In the genomic region with DNA sequence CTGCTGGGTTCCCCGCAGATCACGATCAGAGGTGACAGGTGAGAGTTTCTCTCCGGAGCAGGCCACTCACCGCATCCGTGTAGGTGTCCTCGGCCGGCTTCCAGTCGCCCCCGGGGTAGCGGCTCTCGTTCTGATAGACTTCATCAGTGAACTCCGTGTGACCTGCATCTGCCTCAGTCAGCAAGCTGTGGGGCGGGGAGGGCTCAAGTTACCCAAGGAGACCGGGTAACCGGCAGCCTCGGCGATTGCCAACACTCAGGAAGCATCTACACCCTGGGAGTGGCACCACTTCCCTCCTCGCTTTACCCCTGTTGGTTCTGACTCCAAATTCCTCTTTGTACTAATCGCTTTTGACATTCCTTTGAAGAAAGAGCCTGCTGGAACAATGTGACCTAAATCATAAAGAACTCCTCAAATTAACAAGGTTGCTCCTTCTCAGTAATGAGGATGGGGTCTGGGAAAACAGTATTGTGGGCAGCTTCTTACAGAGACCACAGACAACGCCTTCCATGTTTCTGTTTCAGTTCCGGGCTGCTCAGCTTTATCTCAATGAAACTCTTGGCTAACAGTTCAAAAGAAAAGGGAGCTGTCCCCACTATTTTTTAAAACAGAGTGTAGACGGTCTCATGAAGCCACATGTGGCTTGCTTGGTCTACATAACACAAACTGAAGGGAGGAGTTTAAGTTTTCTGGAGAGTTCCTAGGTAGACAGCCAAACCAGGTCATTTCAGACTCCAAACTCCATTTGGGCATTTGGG, we compare ENCODE assay signal across 17 cellular contexts.
DNase-seq lines count a peak whose midpoint lies in the region; ATAC-seq, FAIRE-seq and TF ChIP-seq lines count a peak whose summit lies in the region.
"Had no signal": no experiment of that assay in that cellular context is flagged by ENCODE, and none has a peak within 500 bp of the region (broad histone marks: within the 10 kb centered on the region; RNA-seq: fewer than 3 reads in every experiment).

No MANE protein-coding gene starts in this region.

- DNase-seq in breast epithelium (ENCODE audit: low spot score in 2 of 2), result no peak
- DNase-seq in MCF 10A (ENCODE audit: unreplicated experiment), result no peak
- peak; percentile 80 for DNase-seq in cardiac septum (ENCODE audit: low spot score)
- peak in 1 of 9 donors; percentile 14 for DNase-seq in naive thymus-derived CD4-positive, alpha-beta T cell
- DNase-seq in KG1 (lab: John Stamatoyannopoulos, UW), result no peak
- DNase-seq in activated CD4-positive, alpha-beta T cell treated with anti-CD3 and anti-CD28 coated beads, Interleukin-2, amount 10 ng/mL, durations not matched to agents 24 days and 14 days, result no peak
- DNase-seq in glomerular visceral epithelial cell (ENCODE audit: extremely low spot score), result no peak
- DNase-seq in GM12891 (ENCODE audit: insufficient read length, low spot score), result no peak
- DNase-seq: activated CD8-positive, alpha-beta memory T cell treated with anti-CD3 and anti-CD28 coated beads, Interleukin-2, amount 10 ng/mL, durations not matched to agents 7 days and 5 days; activated gamma-delta T cell; CD4-positive, CD25-positive, alpha-beta regulatory T cell; NCI-H1048; stimulated activated CD4-positive, alpha-beta T cell treated with anti-CD3 and anti-CD28 coated beads, Interleukin-1b, Interleukin-23, amount 100 ng/mL, for 48 hours; WERI-Rb-1 had no signal

- H3K27me3 Mint-ChIP-seq in MCF 10A (ENCODE audit: insufficient read depth, unreplicated experiment), result no peaks in the 10 kb centered on the region
- peaks cover 0 to 5% (median 0%) of the 10 kb centered on the region in 5 donors for H3K27me3 Mint-ChIP-seq in naive thymus-derived CD4-positive, alpha-beta T cell
- H3K27me3 Mint-ChIP-seq in activated CD4-positive, alpha-beta T cell treated with anti-CD3 and anti-CD28 coated beads, Interleukin-2, amount 10 ng/mL, durations not matched to agents 24 days and 14 days, result no peaks in the 10 kb centered on the region
- H3K27me3 Mint-ChIP-seq: activated CD8-positive, alpha-beta memory T cell treated with anti-CD3 and anti-CD28 coated beads, Interleukin-2, amount 10 ng/mL, durations not matched to agents 7 days and 5 days had no signal

- no peaks in the 10 kb centered on the region for H3K4me1 Mint-ChIP-seq in MCF 10A (ENCODE audit: insufficient read depth, unreplicated experiment)
- H3K4me1 Mint-ChIP-seq in naive thymus-derived CD4-positive, alpha-beta T cell, result peaks cover 0 to 8% (median 5%) of the 10 kb centered on the region in 7 donors
- H3K4me1 Mint-ChIP-seq in activated CD4-positive, alpha-beta T cell treated with anti-CD3 and anti-CD28 coated beads, Interleukin-2, amount 10 ng/mL, durations not matched to agents 24 days and 14 days, result peaks cover 8% of the 10 kb centered on the region

- BruUV-seq in MCF 10A (replicated peaks; lab: Mats Ljungman, UMichigan), result no TSS peak

- peak; percentile 81 for ATAC-seq in naive thymus-derived CD4-positive, alpha-beta T cell
- ATAC-seq: activated CD8-positive, alpha-beta memory T cell treated with anti-CD3 and anti-CD28 coated beads, Interleukin-2, amount 10 ng/mL, durations not matched to agents 7 days and 5 days; GM12878 had no signal

- H3K4me3 ChIP-seq in breast epithelium, result no peak overlapping the region
- no peak overlapping the region for H3K4me3 ChIP-seq in naive thymus-derived CD4-positive, alpha-beta T cell (ENCODE audit: low read length)
- H3K4me3 ChIP-seq: dorsolateral prefrontal cortex, GM12878, thoracic aorta had no signal

- POLR2A ChIA-PET in MCF 10A (lab: Yijun Ruan, JAX), result interaction anchor here (1.0 to 1.7 kb wide), 2 partner anchors 12 to 365 kb away, joined by 4 to 5 read pairs; no protein-coding TSS in a partner anchor
- POLR2A ChIA-PET in naive thymus-derived CD4-positive, alpha-beta T cell (lab: Charles Lee), result no interaction called here

- H3K27ac ChIP-seq in breast epithelium, result peak overlapping the region; percentile 28 to 61
- no peak overlapping the region for H3K27ac ChIP-seq in naive thymus-derived CD4-positive, alpha-beta T cell (ENCODE audit: low read depth, low read length)
- H3K27ac ChIP-seq: WERI-Rb-1 had no signal

- H3K9me3 Mint-ChIP-seq in MCF 10A (ENCODE audit: unreplicated experiment), result no peaks in the 10 kb centered on the region
- peaks cover 0 to 1% (median 0%) of the 10 kb centered on the region in 11 donors for H3K9me3 Mint-ChIP-seq in naive thymus-derived CD4-positive, alpha-beta T cell
- H3K9me3 Mint-ChIP-seq in activated CD4-positive, alpha-beta T cell treated with anti-CD3 and anti-CD28 coated beads, Interleukin-2, amount 10 ng/mL, durations not matched to agents 24 days and 14 days, result no peaks in the 10 kb centered on the region
- H3K9me3 Mint-ChIP-seq: CD4-positive, CD25-positive, alpha-beta regulatory T cell had no signal

- no peak for TF ChIP-seq CTCF in breast epithelium (IDR thresholded peaks at IDR 0.05)
- TF ChIP-seq CTCF in MCF 10A (IDR thresholded peaks at IDR 0.05; ENCODE audit: unreplicated experiment), result no peak

- H3K36me3 ChIP-seq in breast epithelium, result peaks cover 11% of the 10 kb centered on the region
- H3K36me3 ChIP-seq in naive thymus-derived CD4-positive, alpha-beta T cell (ENCODE audit: control insufficient read depth in 2 of 3, insufficient read depth in 3 of 3, low read length in 3 of 3), result no peaks in the 10 kb centered on the region
- H3K36me3 ChIP-seq: WERI-Rb-1 had no signal

- H3K4me3 Mint-ChIP-seq in MCF 10A (ENCODE audit: unreplicated experiment), result no peak overlapping the region
- no peak overlapping the region for H3K4me3 Mint-ChIP-seq in naive thymus-derived CD4-positive, alpha-beta T cell
- no peak overlapping the region for H3K4me3 Mint-ChIP-seq in activated CD4-positive, alpha-beta T cell treated with anti-CD3 and anti-CD28 coated beads, Interleukin-2, amount 10 ng/mL, durations not matched to agents 24 days and 14 days
- H3K4me3 Mint-ChIP-seq: activated CD8-positive, alpha-beta memory T cell treated with anti-CD3 and anti-CD28 coated beads, Interleukin-2, amount 10 ng/mL, durations not matched to agents 7 days and 5 days; CD4-positive, CD25-positive, alpha-beta regulatory T cell had no signal

- CTCF ChIA-PET in MCF 10A (lab: Yijun Ruan, JAX), result interaction anchor here (1.0 to 4.1 kb wide), 3 partner anchors 12 to 150 kb away, joined by 3 to 17 read pairs (median 4); no protein-coding TSS in a partner anchor
- CTCF ChIA-PET in naive thymus-derived CD4-positive, alpha-beta T cell (lab: Charles Lee), result interaction anchor here (0.6 kb wide), 1 partner anchor 9 kb away, joined by 5 read pairs; no protein-coding TSS in a partner anchor

- H3K36me3 Mint-ChIP-seq in MCF 10A (ENCODE audit: insufficient read depth, unreplicated experiment), result peaks cover 87% of the 10 kb centered on the region
- H3K36me3 Mint-ChIP-seq in naive thymus-derived CD4-positive, alpha-beta T cell, result no peaks in the 10 kb centered on the region
- H3K36me3 Mint-ChIP-seq in activated CD4-positive, alpha-beta T cell treated with anti-CD3 and anti-CD28 coated beads, Interleukin-2, amount 10 ng/mL, durations not matched to agents 24 days and 14 days (ENCODE audit: low read depth), result peaks cover 3% of the 10 kb centered on the region
- H3K36me3 Mint-ChIP-seq: CD4-positive, CD25-positive, alpha-beta regulatory T cell had no signal

- intact Hi-C loops in breast epithelium (cut with DNase I; ENCODE audit: low total_unique reads) (no loop called here), MCF 10A (cut with micrococcal nuclease) (no loop called here), cardiac septum (cut with DNase I) (no loop called here)
- intact Hi-C loops in naive thymus-derived CD4-positive, alpha-beta T cell (cut with micrococcal nuclease), result no loop called here
- intact Hi-C loops in activated CD4-positive, alpha-beta T cell treated with anti-CD3 and anti-CD28 coated beads, Interleukin-2, amount 10 ng/mL, durations not matched to agents 24 days and 14 days (cut with micrococcal nuclease), result no loop called here

- H3K27me3 ChIP-seq in breast epithelium, result no peaks in the 10 kb centered on the region
- H3K27me3 ChIP-seq in naive thymus-derived CD4-positive, alpha-beta T cell (ENCODE audit: control insufficient read depth in 2 of 2, insufficient read depth in 2 of 2, low read length in 2 of 2), result no peaks in the 10 kb centered on the region

- no peak for TF ChIP-seq POLR2A in breast epithelium (IDR thresholded peaks at IDR 0.05)
- no peak for TF ChIP-seq POLR2A in GM12891 (IDR thresholded peaks at IDR 0.05; ENCODE audit: low read depth, low read length)

- H3K9me3 ChIP-seq in breast epithelium, result no peaks in the 10 kb centered on the region
- no peaks in the 10 kb centered on the region for H3K9me3 ChIP-seq in naive thymus-derived CD4-positive, alpha-beta T cell (ENCODE audit: control insufficient read depth in 2 of 3, low read length in 3 of 3)
- H3K9me3 ChIP-seq: thoracic aorta had no signal

- H3K4me1 ChIP-seq in breast epithelium, result peaks cover 0 to 4% of the 10 kb centered on the region in 2 donors
- no peaks in the 10 kb centered on the region for H3K4me1 ChIP-seq in naive thymus-derived CD4-positive, alpha-beta T cell (ENCODE audit: control insufficient read depth in 2 of 2, insufficient read depth in 2 of 2, low read length in 2 of 2)

- no peak for FAIRE-seq in GM12891 (lab: Jason Lieb, UNC)
- FAIRE-seq: GM12878 had no signal

- no peak overlapping the region for H3K27ac Mint-ChIP-seq in MCF 10A (ENCODE audit: low read depth, unreplicated experiment)
- H3K27ac Mint-ChIP-seq in naive thymus-derived CD4-positive, alpha-beta T cell, result no peak overlapping the region
- H3K27ac Mint-ChIP-seq in activated CD4-positive, alpha-beta T cell treated with anti-CD3 and anti-CD28 coated beads, Interleukin-2, amount 10 ng/mL, durations not matched to agents 24 days and 14 days, result no peak overlapping the region
- H3K27ac Mint-ChIP-seq: activated CD8-positive, alpha-beta memory T cell treated with anti-CD3 and anti-CD28 coated beads, Interleukin-2, amount 10 ng/mL, durations not matched to agents 7 days and 5 days had no signal

TF ChIP-seq in GM12891, 5 proteins besides CTCF, POLR2A, EP300 and RAD21:
- no peak for TF ChIP-seq SPI1 (IDR thresholded peaks at IDR 0.05; ENCODE audit: low read depth, low read length)
- TF ChIP-seq TAF1 (IDR thresholded peaks at IDR 0.05; ENCODE audit: low read depth, low read length), result no peak
- TF ChIP-seq PAX5 (IDR thresholded peaks at IDR 0.05; ENCODE audit: insufficient read depth, low read length, severe bottlenecking), result no peak
- no peak for TF ChIP-seq POU2F2 (IDR thresholded peaks at IDR 0.05; ENCODE audit: low read depth, low read length)
- no peak for TF ChIP-seq POLR2AphosphoS5 (IDR thresholded peaks at IDR 0.05; ENCODE audit: low read depth, low read length)
